In genomic region chr19:16066611-16067104, GRCh38 we compare ENCODE assay signal across 8 cellular contexts. TPM values are rescaled to one million over a fixed set of nuclear protein-coding genes. Genes with fewer than 3 reads are reported as not detected.
DNase-seq lines count a peak whose midpoint lies in the region; ATAC-seq and TF ChIP-seq lines count a peak whose summit lies in the region.

No MANE protein-coding gene starts in this region.

- H3K27ac ChIP-seq in body of pancreas (no peak overlapping the region), lung (ENCODE audit: low read depth in 1 of 2, low read length in 1 of 2) (peak overlapping the region in 1 of 2 donors; percentile 37), upper lobe of right lung (peak overlapping the region; percentile 38)

- H3K9me3 Mint-ChIP-seq in mesothelial cell of epicardium: peaks cover 4% of the 10 kb centered on the region

- H3K36me3 ChIP-seq in body of pancreas (replicated peaks in 1 of 2; ENCODE audit: insufficient read depth in 1 of 2, low read depth in 2 of 2) (no peaks in the 10 kb centered on the region), lung (ENCODE audit: control insufficient read depth in 2 of 2, insufficient read depth in 2 of 2, low read length in 2 of 2) (no peaks in the 10 kb centered on the region), upper lobe of right lung (no peaks in the 10 kb centered on the region)

- no peak overlapping the region for H3K4me3 Mint-ChIP-seq in mesothelial cell of epicardium

- no peaks in the 10 kb centered on the region for H3K9me3 ChIP-seq in body of pancreas
- H3K9me3 ChIP-seq in lung (ENCODE audit: control insufficient read depth in 2 of 2, insufficient read depth in 1 of 2, low read length in 1 of 2): no peaks in the 10 kb centered on the region
- H3K9me3 ChIP-seq in upper lobe of right lung: no peaks in the 10 kb centered on the region

- peaks cover 3% of the 10 kb centered on the region for H3K4me1 Mint-ChIP-seq in mesothelial cell of epicardium

- no peak for TF ChIP-seq POLR2A in body of pancreas (IDR thresholded peaks at IDR 0.05)

- no peak overlapping the region for H3K27ac Mint-ChIP-seq in mesothelial cell of epicardium

- ATAC-seq in body of pancreas (peak; percentile 42), lung (ENCODE audit: insufficient read depth, low FRiP score) (no peak), upper lobe of right lung (peak; percentile 52), GM18873 (IDR thresholded peaks at IDR 0.05; ENCODE audit: low FRiP score, unreplicated experiment) (no peak)

- H3K36me3 Mint-ChIP-seq in mesothelial cell of epicardium: no peaks in the 10 kb centered on the region

- no peaks in the 10 kb centered on the region for H3K27me3 Mint-ChIP-seq in mesothelial cell of epicardium (ENCODE audit: low read depth)

- no peaks in the 10 kb centered on the region for H3K27me3 ChIP-seq in body of pancreas
- no peaks in the 10 kb centered on the region for H3K27me3 ChIP-seq in lung (ENCODE audit: control insufficient read depth, insufficient read depth)
- no peaks in the 10 kb centered on the region for H3K27me3 ChIP-seq in upper lobe of right lung

- intact Hi-C loops in body of pancreas (cut with DNase I): no loop called here
- intact Hi-C loops in upper lobe of right lung (cut with DNase I): no loop called here

- TF ChIP-seq CTCF in body of pancreas (IDR thresholded peaks at IDR 0.05): peak in 4 of 7 experiments; percentile 11 to 36 (median 28)
- TF ChIP-seq CTCF in lung (IDR thresholded peaks at IDR 0.05; ENCODE audit: control extremely low read depth, extremely low read depth): peak; percentile 26
- peak; percentile 35 for TF ChIP-seq CTCF in upper lobe of right lung (IDR thresholded peaks at IDR 0.05)
- TF ChIP-seq CTCF in mesothelial cell of epicardium (IDR thresholded peaks at IDR 0.05; ENCODE audit: unreplicated experiment): no peak

- H3K4me3 ChIP-seq in body of pancreas: no peak overlapping the region
- no peak overlapping the region for H3K4me3 ChIP-seq in lung
- peak overlapping the region; percentile 50 for H3K4me3 ChIP-seq in upper lobe of right lung

- DNase-seq in SIG-M5 treated with dmso at 0.1 percent for 504 hours (lab: John Stamatoyannopoulos, UW; ENCODE audit: unreplicated experiment): peak; percentile 51
- no peak for DNase-seq in SIG-M5 (lab: John Stamatoyannopoulos, UW)
- DNase-seq in RPMI8226: peak; percentile 71
- no peak for DNase-seq in body of pancreas
- no peak for DNase-seq in lung (ENCODE audit: low spot score)
- no peak for DNase-seq in upper lobe of right lung
- no peak for DNase-seq in mesothelial cell of epicardium (ENCODE audit: low spot score in 2 of 2, unreplicated experiment in 2 of 2)

- peaks cover 6% of the 10 kb centered on the region for H3K4me1 ChIP-seq in body of pancreas
- H3K4me1 ChIP-seq in lung (ENCODE audit: control insufficient read depth in 2 of 2, insufficient read depth in 2 of 2, low read length in 2 of 2): peaks cover 0 to 17% of the 10 kb centered on the region in 2 donors
- peaks cover 33% of the 10 kb centered on the region for H3K4me1 ChIP-seq in upper lobe of right lung

- 34 to 41% methylated on average over 6 of the region's 6 CpGs for WGBS in body of pancreas, 2 donors
- WGBS in lung, 2 donors: 37 to 43% methylated on average over 6 of the region's 6 CpGs

RNA-seq across cellular contexts. Expression of gene TPM4, which starts 9.6 kb away (rescaled TPM):
- total RNA-seq in body of pancreas (100 to 1,000 TPM; 162 to 171 TPM), lung (100 to 1,000 TPM; 382 to 385 TPM), upper lobe of right lung (386 TPM), mesothelial cell of epicardium (561 to 582 TPM (median 564 TPM) in 3 replicates)
- polyA plus RNA-seq in lung: 100 to 1,000 TPM; 274 to 438 TPM

RNA-seq across cellular contexts. Expression of gene RAB8A, which starts 45.0 kb away (rescaled TPM):
- 10 to 100 TPM; 15.5 to 32.2 TPM for total RNA-seq in body of pancreas
- total RNA-seq in lung: 10 to 100 TPM; 69.3 to 71.4 TPM
- polyA plus RNA-seq in lung: 10 to 100 TPM; 32.2 to 51.4 TPM
- total RNA-seq in upper lobe of right lung: 101 TPM
- 65.6 to 70.3 TPM (median 69.4 TPM) in 3 replicates for total RNA-seq in mesothelial cell of epicardium

Comparison
In these comparisons a context has a peak if more than half of its experiments do, and no peak if none do; other contexts are left out.
1. DNase-seq: peak in SIG-M5 treated with dmso at 0.1 percent for 504 hours (single experiment) and RPMI8226 (single experiment); none in SIG-M5 (single experiment), body of pancreas (0 of 4), lung (single experiment), upper lobe of right lung (single experiment) and mesothelial cell of epicardium (0 of 2).
2. ATAC-seq: peak in body of pancreas (single experiment) and upper lobe of right lung (single experiment); none in lung (single experiment) and GM18873 (single experiment).